ENCODE assay signal across 8 cellular contexts in genomic region chr2:46873632-46874068, GRCh38. TPM values are rescaled to one million over a fixed set of nuclear protein-coding genes. Genes with fewer than 3 reads are reported as not detected.
DNase-seq lines count a peak whose midpoint lies in the region; ATAC-seq and TF ChIP-seq lines count a peak whose summit lies in the region.

No MANE protein-coding gene starts in this region.

- H3K4me3 ChIP-seq in epithelial cell of esophagus (ENCODE audit: low read length) (no peak overlapping the region), vagina (no peak overlapping the region)

- no peaks in the 10 kb centered on the region for H3K27me3 Mint-ChIP-seq in neural crest cell (ENCODE audit: low read depth)

- intact Hi-C loops in vagina (cut with DNase I) = loop anchor here (10.0 kb wide), 1 partner anchor 59 kb away; no protein-coding TSS in a partner anchor

- no peaks in the 10 kb centered on the region for H3K36me3 ChIP-seq in vagina

- no peak for TF ChIP-seq CTCF in epithelial cell of esophagus (IDR thresholded peaks at IDR 0.05; ENCODE audit: insufficient read depth, low read depth, low read length, missing control alignments)
- TF ChIP-seq CTCF in neural crest cell (conservative IDR thresholded peaks at IDR 0.05) = no peak
- no peak for TF ChIP-seq CTCF in vagina (IDR thresholded peaks at IDR 0.05)

- peaks cover 4% of the 10 kb centered on the region for H3K36me3 Mint-ChIP-seq in neural crest cell (ENCODE audit: low read depth)

- peaks cover 2% of the 10 kb centered on the region for H3K9me3 Mint-ChIP-seq in neural crest cell

- H3K27me3 ChIP-seq in vagina = no peaks in the 10 kb centered on the region

- no peak for ATAC-seq in GM21529 (IDR thresholded peaks at IDR 0.05; ENCODE audit: unreplicated experiment)

- H3K9me3 ChIP-seq in vagina = no peaks in the 10 kb centered on the region

- no peak for TF ChIP-seq POLR2A in vagina (IDR thresholded peaks at IDR 0.05)

- H3K4me3 Mint-ChIP-seq in neural crest cell = no peak overlapping the region

- peaks cover 18% of the 10 kb centered on the region for H3K4me1 Mint-ChIP-seq in neural crest cell

- H3K27ac ChIP-seq in vagina = peak overlapping the region; percentile 86

- peak overlapping the region; percentile 94 for H3K27ac Mint-ChIP-seq in neural crest cell (ENCODE audit: unreplicated experiment)

- DNase-seq in NCI-H1694 treated with DMSO at 0.1 percent for 48 hours (lab: John Stamatoyannopoulos, UW) = peak; percentile 8
- no peak for DNase-seq in NCI-H1694 (lab: John Stamatoyannopoulos, UW)
- DNase-seq in SIG-M5 treated with dmso at 0.1 percent for 504 hours (lab: John Stamatoyannopoulos, UW; ENCODE audit: unreplicated experiment) = peak; percentile 70
- DNase-seq in epithelial cell of esophagus (ENCODE audit: low read depth) = peak; percentile 97
- DNase-seq in neural crest cell (ENCODE audit: low read depth, low spot score) = no peak
- peak in 1 of 2 donors; percentile 98 for DNase-seq in vagina (ENCODE audit: extremely low spot score in 2 of 2)
- no peak for DNase-seq in medulla oblongata (ENCODE audit: extremely low spot score)

- peaks cover 75% of the 10 kb centered on the region for H3K4me1 ChIP-seq in vagina

RNA-seq across cellular contexts. Expression of gene MCFD2, which starts 42.0 kb away (rescaled TPM):
- total RNA-seq in neural crest cell (78.8 and 79.8 TPM in 2 replicates), vagina (89.4 TPM)

Comparison
In these comparisons a context has a peak if more than half of its experiments do, and no peak if none do; other contexts are left out.
1. DNase-seq: peak in NCI-H1694 treated with DMSO at 0.1 percent for 48 hours (single experiment), SIG-M5 treated with dmso at 0.1 percent for 504 hours (single experiment) and epithelial cell of esophagus (single experiment); none in NCI-H1694 (single experiment), neural crest cell (single experiment) and medulla oblongata (single experiment).